Comparison of ENCODE assay signal across 15 cellular contexts in the genomic region with DNA sequence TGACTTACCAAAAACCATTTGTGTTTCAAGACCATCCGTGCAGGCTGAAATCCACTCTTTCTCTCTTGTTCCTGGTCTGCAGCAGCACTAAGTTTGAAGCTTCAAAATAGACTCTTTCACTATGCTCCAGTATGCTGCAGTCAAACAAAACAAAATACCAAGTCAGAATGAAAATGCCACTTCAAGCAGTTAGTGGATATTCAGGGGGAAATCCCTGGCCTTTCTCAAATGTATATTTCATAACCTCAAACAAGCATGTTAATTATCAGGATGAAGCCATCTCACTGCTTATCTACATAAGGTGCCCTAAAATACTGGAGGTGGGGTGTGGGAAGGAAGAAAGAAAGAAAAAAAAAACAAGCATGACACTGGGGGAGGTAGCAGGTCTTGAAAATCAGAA.
DNase-seq lines count a peak whose midpoint lies in the region; ATAC-seq, FAIRE-seq and TF ChIP-seq lines count a peak whose summit lies in the region.
"Had no signal": no experiment of that assay in that cellular context is flagged by ENCODE, and none has a peak within 500 bp of the region (broad histone marks: within the 10 kb centered on the region; RNA-seq: fewer than 3 reads in every experiment).

No MANE protein-coding gene starts in this region.

- no peak for TF ChIP-seq CTCF in GM12878 (IDR thresholded peaks at IDR 0.05 in 2 of 3, conservative IDR thresholded peaks at IDR 0.05 in 1 of 3; ENCODE audit: control insufficient read depth in 2 of 3, extremely low read depth in 1 of 3, insufficient read depth in 1 of 3, low read depth in 3 of 3, low read length in 3 of 3)

- no peaks in the 10 kb centered on the region for H3K27me3 ChIP-seq in GM12878 (replicated peaks in 1 of 2; ENCODE audit: control insufficient read depth in 2 of 2, insufficient read depth in 2 of 2, low read length in 1 of 2)
- H3K27me3 ChIP-seq in Karpas-422 (ENCODE audit: low read length), result no peaks in the 10 kb centered on the region
- H3K27me3 ChIP-seq: gastrocnemius medialis, thyroid gland had no signal

- DNase-seq in GM12892 (ENCODE audit: insufficient read length) (no peak), GM12878 (ENCODE audit: low read depth, low spot score) (no peak), SKM-1 (lab: John Stamatoyannopoulos, UW; ENCODE audit: unreplicated experiment) (no peak), NCI-H446 treated with DMSO at 0.1 percent for 48 hours (lab: John Stamatoyannopoulos, UW) (no peak), Karpas-422 (no peak), NCI-H128 (lab: John Stamatoyannopoulos, UW; ENCODE audit: unreplicated experiment) (no peak)
- DNase-seq: DMS 273 treated with DMSO at 0.1 percent for 48 hours, gastrocnemius medialis, GM23248, kidney, thyroid gland had no signal

- H3K27ac ChIP-seq in GM12878 (ENCODE audit: control insufficient read depth, insufficient read depth), result peak overlapping the region; percentile 15; the same call in 1 of the 2 replicates
- H3K27ac ChIP-seq in Karpas-422 (ENCODE audit: low read length), result no peak overlapping the region
- H3K27ac ChIP-seq: GM23248, thyroid gland had no signal

- POLR2A ChIA-PET in GM12878 (lab: Charles Lee), result interaction anchor here (0.5 to 2.1 kb wide), 6 partner anchors 10 to 180 kb away, joined by 3 to 12 read pairs (median 4); no protein-coding TSS in a partner anchor

- TF ChIP-seq RAD21 in GM12878 (IDR thresholded peaks at IDR 0.05; ENCODE audit: insufficient read depth, low read depth, low read length), result no peak

- SMC1A ChIA-PET in GM12878 (lab: Charles Lee; ENCODE audit: uncharacterized antibody, unreplicated experiment), result interaction anchor here (0.7 to 4.3 kb wide), 24 partner anchors 9 to 243 kb away, joined by 3 to 19 read pairs (median 4); partner anchors contain the start of gene ATXN1

- TF ChIP-seq POLR2A in GM12892 (IDR thresholded peaks at IDR 0.05; ENCODE audit: low read depth, low read length), result no peak
- TF ChIP-seq POLR2A in GM12878 (IDR thresholded peaks at IDR 0.05; ENCODE audit: low read depth, low read length), result no peak

- peak overlapping the region; percentile 14; the same call in 1 of the 2 replicates for H3K4me3 ChIP-seq in GM12878
- no peak overlapping the region for H3K4me3 ChIP-seq in Karpas-422 (ENCODE audit: low read length)
- H3K4me3 ChIP-seq: gastrocnemius medialis, GM23248, K562, thyroid gland had no signal

- intact Hi-C loops in GM12878 (cut with micrococcal nuclease; ENCODE audit: unreplicated experiment), result no loop called here

- no TSS peak for BruUV-seq in GM12878 (replicated peaks; lab: Mats Ljungman, UMichigan)

- H3K9me3 ChIP-seq in GM12878 (replicated peaks; ENCODE audit: control insufficient read depth, insufficient read depth, low read length) (peaks cover 7% of the 10 kb centered on the region; the same call in 2 of the 3 replicates), Karpas-422 (ENCODE audit: low read length) (no peaks in the 10 kb centered on the region)
- H3K9me3 ChIP-seq: gastrocnemius medialis, thyroid gland had no signal

- H3K9ac ChIP-seq in GM12878 (ENCODE audit: control insufficient read depth, insufficient read depth, low read length), result no peak overlapping the region
- no peak overlapping the region for H3K9ac ChIP-seq in Karpas-422 (ENCODE audit: low read length)
- H3K9ac ChIP-seq: GM23248 had no signal

- H3K36me3 ChIP-seq in GM12878 (ENCODE audit: control insufficient read depth in 2 of 2, insufficient read depth in 2 of 2, low read length in 1 of 2) (peaks cover 0 to 5% of the 10 kb centered on the region in 2 experiments; a peak in 2 of 4 replicates), Karpas-422 (ENCODE audit: insufficient read depth, low read length) (no peaks in the 10 kb centered on the region)
- H3K36me3 ChIP-seq: gastrocnemius medialis, thyroid gland had no signal

- H3K9me2 ChIP-seq in Karpas-422 (replicated peaks; ENCODE audit: insufficient read depth, low read length), result no peaks in the 10 kb centered on the region

- no peaks in the 10 kb centered on the region for H3K79me2 ChIP-seq in GM12878 (ENCODE audit: control insufficient read depth, insufficient read depth, low read length)
- H3K79me2 ChIP-seq in Karpas-422 (ENCODE audit: low read length), result no peaks in the 10 kb centered on the region

- peak; percentile 62 for ATAC-seq in GM19035 (IDR thresholded peaks at IDR 0.05; ENCODE audit: unreplicated experiment)
- ATAC-seq in HG03039 (IDR thresholded peaks at IDR 0.05; ENCODE audit: unreplicated experiment), result peak; percentile 46
- ATAC-seq in GM12878, result peak; percentile 76
- ATAC-seq: K562, SK-N-SH treated with all-trans-retinoic acid at 6 μM for 48 hours had no signal

- H2AFZ ChIP-seq in GM12878 (ENCODE audit: control insufficient read depth, low read depth, low read length) (no peak overlapping the region), Karpas-422 (ENCODE audit: low read length) (no peak overlapping the region)
- H2AFZ ChIP-seq: GM23248 had no signal

- CTCF ChIA-PET in GM12878 (lab: Yijun Ruan, JAX), result interaction anchor here (0.8 to 2.2 kb wide), 7 partner anchors 10 to 146 kb away, joined by 3 to 5 read pairs (median 3); no protein-coding TSS in a partner anchor

- H3K4me1 ChIP-seq in GM12878 (ENCODE audit: control insufficient read depth, insufficient read depth, low read length) (peaks cover 37% of the 10 kb centered on the region), Karpas-422 (ENCODE audit: low read length) (no peaks in the 10 kb centered on the region)

- H3K4me2 ChIP-seq in GM12878 (ENCODE audit: control insufficient read depth, insufficient read depth) (peak overlapping the region; percentile 15), Karpas-422 (ENCODE audit: low read depth, low read length, poor library complexity, severe bottlenecking) (no peak overlapping the region)

- peak; percentile 33 for FAIRE-seq in GM12892 (lab: Jason Lieb, UNC)
- FAIRE-seq in GM12878 (lab: Jason Lieb, UNC), result no peak
- FAIRE-seq: K562, kidney had no signal

- RAD21 ChIA-PET in GM12878 (lab: Charles Lee; ENCODE audit: unreplicated experiment), result interaction anchor here (1.0 to 3.1 kb wide), 16 partner anchors 12 to 333 kb away, joined by 3 to 12 read pairs (median 6); no protein-coding TSS in a partner anchor

- in situ Hi-C loops in GM12878 (cut with MboI), result no loop called here

- H4K20me1 ChIP-seq in GM12878 (ENCODE audit: control insufficient read depth, insufficient read depth) (no peaks in the 10 kb centered on the region; the same call in 1 of the 2 replicates), Karpas-422 (ENCODE audit: insufficient read depth, low read depth, low read length) (no peaks in the 10 kb centered on the region)

- 0% methylated on average over 1 of the region's 1 CpG for WGBS in GM12878 (ENCODE audit: insufficient coverage, insufficient replicate concordance, low lambda C conversion rate, missing lambda C conversion rate)

- no peak; a peak in 1 of 4 replicates for TF ChIP-seq EP300 in GM12878 (IDR thresholded peaks at IDR 0.05; ENCODE audit: borderline replicate concordance in 1 of 2, control insufficient read depth in 1 of 2, low read depth in 2 of 2, low read length in 2 of 2)

TF ChIP-seq in GM12878, 131 proteins besides CTCF, POLR2A, EP300 and RAD21 (continues in another document):
- TF ChIP-seq KDM1A (IDR thresholded peaks at IDR 0.05; ENCODE audit: borderline replicate concordance), result no peak
- TF ChIP-seq CHD1 (IDR thresholded peaks at IDR 0.05; ENCODE audit: low read depth, low read length), result no peak
- TF ChIP-seq GABPA (IDR thresholded peaks at IDR 0.05; ENCODE audit: low read depth), result 0 out of 2 replicates have a peak, but pooled peaks have one; percentile 15
- no peak for TF ChIP-seq ZZZ3 (IDR thresholded peaks at IDR 0.05; ENCODE audit: control insufficient read depth, insufficient read length, low read depth)
- TF ChIP-seq RAD51 (IDR thresholded peaks at IDR 0.05), result no peak
- TF ChIP-seq, protein P1, sequence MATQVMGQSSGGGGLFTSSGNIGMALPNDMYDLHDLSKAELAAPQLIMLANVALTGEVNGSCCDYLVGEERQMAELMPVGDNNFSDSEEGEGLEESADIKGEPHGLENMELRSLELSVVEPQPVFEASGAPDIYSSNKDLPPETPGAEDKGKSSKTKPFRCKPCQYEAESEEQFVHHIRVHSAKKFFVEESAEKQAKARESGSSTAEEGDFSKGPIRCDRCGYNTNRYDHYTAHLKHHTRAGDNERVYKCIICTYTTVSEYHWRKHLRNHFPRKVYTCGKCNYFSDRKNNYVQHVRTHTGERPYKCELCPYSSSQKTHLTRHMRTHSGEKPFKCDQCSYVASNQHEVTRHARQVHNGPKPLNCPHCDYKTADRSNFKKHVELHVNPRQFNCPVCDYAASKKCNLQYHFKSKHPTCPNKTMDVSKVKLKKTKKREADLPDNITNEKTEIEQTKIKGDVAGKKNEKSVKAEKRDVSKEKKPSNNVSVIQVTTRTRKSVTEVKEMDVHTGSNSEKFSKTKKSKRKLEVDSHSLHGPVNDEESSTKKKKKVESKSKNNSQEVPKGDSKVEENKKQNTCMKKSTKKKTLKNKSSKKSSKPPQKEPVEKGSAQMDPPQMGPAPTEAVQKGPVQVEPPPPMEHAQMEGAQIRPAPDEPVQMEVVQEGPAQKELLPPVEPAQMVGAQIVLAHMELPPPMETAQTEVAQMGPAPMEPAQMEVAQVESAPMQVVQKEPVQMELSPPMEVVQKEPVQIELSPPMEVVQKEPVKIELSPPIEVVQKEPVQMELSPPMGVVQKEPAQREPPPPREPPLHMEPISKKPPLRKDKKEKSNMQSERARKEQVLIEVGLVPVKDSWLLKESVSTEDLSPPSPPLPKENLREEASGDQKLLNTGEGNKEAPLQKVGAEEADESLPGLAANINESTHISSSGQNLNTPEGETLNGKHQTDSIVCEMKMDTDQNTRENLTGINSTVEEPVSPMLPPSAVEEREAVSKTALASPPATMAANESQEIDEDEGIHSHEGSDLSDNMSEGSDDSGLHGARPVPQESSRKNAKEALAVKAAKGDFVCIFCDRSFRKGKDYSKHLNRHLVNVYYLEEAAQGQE (IDR thresholded peaks at IDR 0.05; ENCODE audit: low read depth, low read length), result no peak
- no peak for TF ChIP-seq IRF4 (IDR thresholded peaks at IDR 0.05; ENCODE audit: low read depth, low read length)
- no peak for TF ChIP-seq SIN3A (IDR thresholded peaks at IDR 0.05; ENCODE audit: low read depth, low read length)
- peak; percentile 68; the same call in 1 of the 2 replicates for TF ChIP-seq HDGF (IDR thresholded peaks at IDR 0.05)
- peak; percentile 86 for TF ChIP-seq JUNB (IDR thresholded peaks at IDR 0.05)
- no peak for TF ChIP-seq YBX1 (IDR thresholded peaks at IDR 0.05)
